16 cellular contexts compared by ENCODE assay signal in the genomic region with DNA sequence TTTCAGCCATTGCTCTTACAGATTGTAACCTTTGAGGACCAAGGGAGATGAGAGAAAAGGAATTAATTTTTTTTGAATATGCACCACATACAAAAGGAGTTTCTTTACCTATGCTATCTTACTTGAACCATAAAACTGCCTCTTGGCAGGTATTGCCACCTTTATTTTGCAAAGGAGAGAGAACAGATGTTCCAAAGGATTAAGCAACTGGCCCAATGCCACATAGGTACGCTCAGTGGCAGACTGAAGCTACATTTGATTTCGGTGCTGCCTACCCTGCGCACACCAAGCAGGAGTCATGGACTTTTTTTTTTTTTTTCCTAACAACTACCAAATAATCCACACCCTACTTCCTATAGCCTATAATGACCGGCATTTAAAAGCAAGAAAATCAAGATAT. TPM values are rescaled to one million over a fixed set of nuclear protein-coding genes. Genes with fewer than 3 reads are reported as not detected.
DNase-seq lines count a peak whose midpoint lies in the region; ATAC-seq lines count a peak whose summit lies in the region.
"Had no signal": no experiment of that assay in that cellular context is flagged by ENCODE, and none has a peak within 500 bp of the region (broad histone marks: within the 10 kb centered on the region; RNA-seq: fewer than 3 reads in every experiment).

No MANE protein-coding gene starts in this region.

- H3K4me3 Mint-ChIP-seq in activated T-cell treated with anti-CD3 and anti-CD28 coated beads, Interleukin-2, amount 50 U/mL, for 24 hours = no peak overlapping the region
- H3K4me3 Mint-ChIP-seq: B cell; CD4-positive, alpha-beta T cell had no signal

- H3K27ac Mint-ChIP-seq in activated T-cell treated with anti-CD3 and anti-CD28 coated beads, Interleukin-2, amount 50 U/mL, for 24 hours = no peak overlapping the region
- H3K27ac Mint-ChIP-seq: B cell; CD4-positive, alpha-beta T cell had no signal

- H3K9me3 Mint-ChIP-seq in activated T-cell treated with anti-CD3 and anti-CD28 coated beads, Interleukin-2, amount 50 U/mL, for 24 hours = no peaks in the 10 kb centered on the region
- H3K9me3 Mint-ChIP-seq: CD4-positive, alpha-beta T cell had no signal

- no peaks in the 10 kb centered on the region for H3K4me1 Mint-ChIP-seq in activated T-cell treated with anti-CD3 and anti-CD28 coated beads, Interleukin-2, amount 50 U/mL, for 24 hours (ENCODE audit: low read depth)
- H3K4me1 Mint-ChIP-seq: B cell had no signal

- peak; percentile 34 for DNase-seq in NCI-H82 (lab: John Stamatoyannopoulos, UW)
- DNase-seq in NCI-H82 treated with DMSO at 0.1 percent for 48 hours (lab: John Stamatoyannopoulos, UW; ENCODE audit: unreplicated experiment) = no peak
- DNase-seq in NCI-H345 treated with DMSO at 0.1 percent for 48 hours (lab: John Stamatoyannopoulos, UW; ENCODE audit: unreplicated experiment) = peak; percentile 16
- DNase-seq in left colon = no peak
- no peak for DNase-seq in activated T-cell treated with anti-CD3 and anti-CD28 coated beads, Interleukin-2, amount 50 U/mL, for 24 hours
- no peak for DNase-seq in GF-D8 (lab: John Stamatoyannopoulos, UW)
- DNase-seq in NCI-H128 (lab: John Stamatoyannopoulos, UW; ENCODE audit: unreplicated experiment) = no peak
- DNase-seq: 8988T; C1 segment of cervical spinal cord; Calu3; CD4-positive, alpha-beta T cell; DMS 273 treated with DMSO at 0.1 percent for 48 hours; EL had no signal

- intact Hi-C loops in left colon (cut with DNase I, micrococcal nuclease) = no loop called here

- no peaks in the 10 kb centered on the region for H3K36me3 Mint-ChIP-seq in activated T-cell treated with anti-CD3 and anti-CD28 coated beads, Interleukin-2, amount 50 U/mL, for 24 hours (ENCODE audit: low read depth)

- H3K27me3 Mint-ChIP-seq in activated T-cell treated with anti-CD3 and anti-CD28 coated beads, Interleukin-2, amount 50 U/mL, for 24 hours = no peaks in the 10 kb centered on the region
- H3K27me3 Mint-ChIP-seq: CD4-positive, alpha-beta T cell had no signal

- peak; percentile 75 for ATAC-seq in left colon
- ATAC-seq in HG03108 (IDR thresholded peaks at IDR 0.05; ENCODE audit: unreplicated experiment) = no peak
- ATAC-seq: HepG2 had no signal

RNA-seq across cellular contexts. Expression of gene SAXO1, which starts 43.1 kb away (rescaled TPM):
- not detected for total RNA-seq in left colon
- total RNA-seq: B cell, Calu3, HepG2 had no signal

RNA-seq across cellular contexts. Expression of gene RRAGA, which starts 59.4 kb away (rescaled TPM):
- 10 to 100 TPM; 60.1 to 65.1 TPM for total RNA-seq in left colon

Comparison
In these comparisons a context has a peak if more than half of its experiments do, and no peak if none do; other contexts are left out.
1. DNase-seq: peak in NCI-H82 (single experiment) and NCI-H345 treated with DMSO at 0.1 percent for 48 hours (single experiment); none in NCI-H82 treated with DMSO at 0.1 percent for 48 hours (single experiment), left colon (0 of 2), activated T-cell treated with anti-CD3 and anti-CD28 coated beads, Interleukin-2, amount 50 U/mL, for 24 hours (single experiment), GF-D8 (single experiment) and NCI-H128 (single experiment).